ENCODE assay signal across 8 cellular contexts in the genomic region with DNA sequence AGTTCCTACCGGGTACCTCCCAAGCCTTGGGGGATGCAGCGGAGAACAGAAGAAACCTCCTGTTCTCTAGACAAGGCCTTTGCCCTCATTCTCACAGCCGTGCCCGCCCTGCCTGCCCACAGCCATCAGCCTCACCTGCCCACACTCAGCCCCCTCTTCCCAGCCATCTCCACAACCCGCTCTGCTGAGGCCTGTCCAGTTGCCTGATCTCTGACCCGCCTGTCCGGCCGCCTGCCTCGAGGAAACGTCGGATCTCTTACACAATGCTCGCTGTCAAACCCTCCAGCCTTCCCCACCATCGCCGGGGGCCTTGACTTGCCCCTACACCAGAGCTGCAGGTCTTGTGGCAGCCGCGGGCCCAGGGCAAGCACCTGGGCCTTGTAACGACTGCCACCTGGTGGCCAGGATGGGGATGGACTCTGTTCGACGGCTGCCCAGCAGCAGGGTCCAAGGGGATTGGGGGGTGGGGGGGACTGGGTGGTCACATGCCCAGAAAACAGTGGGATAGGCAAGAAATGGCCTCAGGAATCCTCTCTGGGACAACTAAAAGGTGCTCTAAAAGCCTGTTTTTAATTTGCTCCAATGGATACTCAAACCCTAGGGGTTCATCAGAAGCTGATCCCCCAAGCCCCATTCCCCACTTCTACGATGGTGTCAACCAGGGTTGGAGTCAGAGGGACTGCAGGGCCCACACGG. TPM values are rescaled to one million over a fixed set of nuclear protein-coding genes. Genes with fewer than 3 reads are reported as not detected.
DNase-seq lines count a peak whose midpoint lies in the region; ATAC-seq, FAIRE-seq and TF ChIP-seq lines count a peak whose summit lies in the region.

No MANE protein-coding gene starts in this region.

- no peaks in the 10 kb centered on the region for H3K27me3 ChIP-seq in bronchial epithelial cell (ENCODE audit: control insufficient read depth, insufficient read depth, low read length)
- no peaks in the 10 kb centered on the region for H3K27me3 ChIP-seq in left lung

- no peaks in the 10 kb centered on the region for H3K9me3 ChIP-seq in left lung

- H3K36me3 ChIP-seq in bronchial epithelial cell (ENCODE audit: control insufficient read depth, insufficient read depth, low read length) (no peaks in the 10 kb centered on the region), left lung (peaks cover 0 to 15% of the 10 kb centered on the region in 2 donors)

- H3K9me3 Mint-ChIP-seq in WTC11: no peaks in the 10 kb centered on the region

- intact Hi-C loops in left lung (cut with DNase I): no loop called here

- TF ChIP-seq CTCF in WTC11 (IDR thresholded peaks at IDR 0.05) (peak; percentile 80), bronchial epithelial cell (IDR thresholded peaks at IDR 0.05; ENCODE audit: insufficient read depth, low read length, severe bottlenecking) (peak; percentile 90), left lung (IDR thresholded peaks at IDR 0.05) (peak; percentile 71 to 85)

- H3K27ac Mint-ChIP-seq in WTC11: no peak overlapping the region

- FAIRE-seq in bronchial epithelial cell (lab: Jason Lieb, UNC): no peak

- no peak overlapping the region for H3K27ac ChIP-seq in left lung

- H3K4me1 ChIP-seq in left lung: peaks cover 3 to 10% of the 10 kb centered on the region in 2 donors

- no peaks in the 10 kb centered on the region for H3K27me3 Mint-ChIP-seq in WTC11 (ENCODE audit: low read depth)

- peaks cover 5% of the 10 kb centered on the region; the same call in 1 of the 2 replicates for H3K36me3 Mint-ChIP-seq in WTC11

- CTCF ChIA-PET in WTC11 (lab: Charles Lee): interaction anchor here (0.5 to 7.6 kb wide), 30 partner anchors 10 to 1405 kb away, joined by 3 to 97 read pairs (median 4); a partner anchor contains a TSS

- peak; percentile 45 to 64 (median 61) for DNase-seq in NCI-H1417 (lab: John Stamatoyannopoulos, UW)
- no peak for DNase-seq in NCI-H1417 treated with DMSO at 0.1 percent for 48 hours (lab: John Stamatoyannopoulos, UW)
- peak; percentile 19 for DNase-seq in NCI-H146 treated with DMSO at 0.1 percent for 48 hours (lab: John Stamatoyannopoulos, UW; ENCODE audit: unreplicated experiment)
- peak; percentile 86 for DNase-seq in WTC11 (ENCODE audit: low spot score)
- DNase-seq in bronchial epithelial cell (ENCODE audit: low read depth): peak; percentile 23
- DNase-seq in left lung: peak in 1 of 2 donors; percentile 90
- peak; percentile 37 to 55 (median 55) for DNase-seq in stimulated activated CD4-positive, alpha-beta T cell treated with anti-CD3 and anti-CD28 coated beads, TNF-alpha, amount 100 ng/mL, for 48 hours (ENCODE audit: low read depth in 3 of 3)

- ATAC-seq in WTC11 (peak; percentile 73), left lung (peak; percentile 78), GM19351 (IDR thresholded peaks at IDR 0.05; ENCODE audit: unreplicated experiment) (no peak)

- H3K4me3 Mint-ChIP-seq in WTC11: no peak overlapping the region

- H3K4me3 ChIP-seq in bronchial epithelial cell (ENCODE audit: low read depth, low read length): no peak overlapping the region
- H3K4me3 ChIP-seq in left lung: no peak overlapping the region

- POLR2A ChIA-PET in WTC11 (lab: Charles Lee): no interaction called here

- H3K4me1 Mint-ChIP-seq in WTC11: peaks cover 26% of the 10 kb centered on the region

TF ChIP-seq in WTC11, 78 proteins besides CTCF, POLR2A, EP300 and RAD21 (continues in another document):
- TF ChIP-seq, protein P1, sequence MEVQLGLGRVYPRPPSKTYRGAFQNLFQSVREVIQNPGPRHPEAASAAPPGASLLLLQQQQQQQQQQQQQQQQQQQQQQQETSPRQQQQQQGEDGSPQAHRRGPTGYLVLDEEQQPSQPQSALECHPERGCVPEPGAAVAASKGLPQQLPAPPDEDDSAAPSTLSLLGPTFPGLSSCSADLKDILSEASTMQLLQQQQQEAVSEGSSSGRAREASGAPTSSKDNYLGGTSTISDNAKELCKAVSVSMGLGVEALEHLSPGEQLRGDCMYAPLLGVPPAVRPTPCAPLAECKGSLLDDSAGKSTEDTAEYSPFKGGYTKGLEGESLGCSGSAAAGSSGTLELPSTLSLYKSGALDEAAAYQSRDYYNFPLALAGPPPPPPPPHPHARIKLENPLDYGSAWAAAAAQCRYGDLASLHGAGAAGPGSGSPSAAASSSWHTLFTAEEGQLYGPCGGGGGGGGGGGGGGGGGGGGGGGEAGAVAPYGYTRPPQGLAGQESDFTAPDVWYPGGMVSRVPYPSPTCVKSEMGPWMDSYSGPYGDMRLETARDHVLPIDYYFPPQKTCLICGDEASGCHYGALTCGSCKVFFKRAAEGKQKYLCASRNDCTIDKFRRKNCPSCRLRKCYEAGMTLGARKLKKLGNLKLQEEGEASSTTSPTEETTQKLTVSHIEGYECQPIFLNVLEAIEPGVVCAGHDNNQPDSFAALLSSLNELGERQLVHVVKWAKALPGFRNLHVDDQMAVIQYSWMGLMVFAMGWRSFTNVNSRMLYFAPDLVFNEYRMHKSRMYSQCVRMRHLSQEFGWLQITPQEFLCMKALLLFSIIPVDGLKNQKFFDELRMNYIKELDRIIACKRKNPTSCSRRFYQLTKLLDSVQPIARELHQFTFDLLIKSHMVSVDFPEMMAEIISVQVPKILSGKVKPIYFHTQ (CRISPR knock-in tag; IDR thresholded peaks at IDR 0.05): no peak
- TF ChIP-seq ZNF263 (CRISPR knock-in tag; IDR thresholded peaks at IDR 0.05; ENCODE audit: low read depth): no peak
- TF ChIP-seq ZNF423 (CRISPR knock-in tag; IDR thresholded peaks at IDR 0.05): no peak
- no peak for TF ChIP-seq SMAD4 (CRISPR knock-in tag; IDR thresholded peaks at IDR 0.05)
- TF ChIP-seq ZNF416 (CRISPR knock-in tag; IDR thresholded peaks at IDR 0.05): no peak
- TF ChIP-seq, protein P2, sequence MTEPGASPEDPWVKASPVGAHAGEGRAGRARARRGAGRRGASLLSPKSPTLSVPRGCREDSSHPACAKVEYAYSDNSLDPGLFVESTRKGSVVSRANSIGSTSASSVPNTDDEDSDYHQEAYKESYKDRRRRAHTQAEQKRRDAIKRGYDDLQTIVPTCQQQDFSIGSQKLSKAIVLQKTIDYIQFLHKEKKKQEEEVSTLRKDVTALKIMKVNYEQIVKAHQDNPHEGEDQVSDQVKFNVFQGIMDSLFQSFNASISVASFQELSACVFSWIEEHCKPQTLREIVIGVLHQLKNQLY (CRISPR knock-in tag; IDR thresholded peaks at IDR 0.05): no peak
- no peak for TF ChIP-seq FOXP1 (CRISPR knock-in tag; IDR thresholded peaks at IDR 0.05; ENCODE audit: borderline replicate concordance)
- no peak for TF ChIP-seq IRF2 (CRISPR knock-in tag; IDR thresholded peaks at IDR 0.05; ENCODE audit: borderline replicate concordance, low read depth)
- TF ChIP-seq, protein P3, sequence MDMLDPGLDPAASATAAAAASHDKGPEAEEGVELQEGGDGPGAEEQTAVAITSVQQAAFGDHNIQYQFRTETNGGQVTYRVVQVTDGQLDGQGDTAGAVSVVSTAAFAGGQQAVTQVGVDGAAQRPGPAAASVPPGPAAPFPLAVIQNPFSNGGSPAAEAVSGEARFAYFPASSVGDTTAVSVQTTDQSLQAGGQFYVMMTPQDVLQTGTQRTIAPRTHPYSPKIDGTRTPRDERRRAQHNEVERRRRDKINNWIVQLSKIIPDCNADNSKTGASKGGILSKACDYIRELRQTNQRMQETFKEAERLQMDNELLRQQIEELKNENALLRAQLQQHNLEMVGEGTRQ (CRISPR knock-in tag; IDR thresholded peaks at IDR 0.05): peak; percentile 73
- TF ChIP-seq ZNF232 (CRISPR knock-in tag; IDR thresholded peaks at IDR 0.05): no peak
- TF ChIP-seq, protein P4, sequence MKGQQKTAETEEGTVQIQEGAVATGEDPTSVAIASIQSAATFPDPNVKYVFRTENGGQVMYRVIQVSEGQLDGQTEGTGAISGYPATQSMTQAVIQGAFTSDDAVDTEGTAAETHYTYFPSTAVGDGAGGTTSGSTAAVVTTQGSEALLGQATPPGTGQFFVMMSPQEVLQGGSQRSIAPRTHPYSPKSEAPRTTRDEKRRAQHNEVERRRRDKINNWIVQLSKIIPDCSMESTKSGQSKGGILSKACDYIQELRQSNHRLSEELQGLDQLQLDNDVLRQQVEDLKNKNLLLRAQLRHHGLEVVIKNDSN (CRISPR knock-in tag; IDR thresholded peaks at IDR 0.05): peak; percentile 60; the same call in 1 of the 2 replicates
- no peak for TF ChIP-seq JUN (CRISPR knock-in tag; IDR thresholded peaks at IDR 0.05)
- TF ChIP-seq TCF7 (CRISPR knock-in tag; IDR thresholded peaks at IDR 0.05; ENCODE audit: low read depth): no peak
- no peak for TF ChIP-seq NR2C2 (CRISPR knock-in tag; IDR thresholded peaks at IDR 0.05)
- TF ChIP-seq, protein P5, sequence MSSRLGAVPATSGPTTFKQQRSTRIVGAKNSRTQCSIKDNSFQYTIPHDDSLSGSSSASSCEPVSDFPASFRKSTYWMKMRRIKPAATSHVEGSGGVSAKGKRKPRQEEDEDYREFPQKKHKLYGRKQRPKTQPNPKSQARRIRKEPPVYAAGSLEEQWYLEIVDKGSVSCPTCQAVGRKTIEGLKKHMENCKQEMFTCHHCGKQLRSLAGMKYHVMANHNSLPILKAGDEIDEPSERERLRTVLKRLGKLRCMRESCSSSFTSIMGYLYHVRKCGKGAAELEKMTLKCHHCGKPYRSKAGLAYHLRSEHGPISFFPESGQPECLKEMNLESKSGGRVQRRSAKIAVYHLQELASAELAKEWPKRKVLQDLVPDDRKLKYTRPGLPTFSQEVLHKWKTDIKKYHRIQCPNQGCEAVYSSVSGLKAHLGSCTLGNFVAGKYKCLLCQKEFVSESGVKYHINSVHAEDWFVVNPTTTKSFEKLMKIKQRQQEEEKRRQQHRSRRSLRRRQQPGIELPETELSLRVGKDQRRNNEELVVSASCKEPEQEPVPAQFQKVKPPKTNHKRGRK (CRISPR knock-in tag; IDR thresholded peaks at IDR 0.05; ENCODE audit: borderline replicate concordance): no peak
- TF ChIP-seq, protein P6, sequence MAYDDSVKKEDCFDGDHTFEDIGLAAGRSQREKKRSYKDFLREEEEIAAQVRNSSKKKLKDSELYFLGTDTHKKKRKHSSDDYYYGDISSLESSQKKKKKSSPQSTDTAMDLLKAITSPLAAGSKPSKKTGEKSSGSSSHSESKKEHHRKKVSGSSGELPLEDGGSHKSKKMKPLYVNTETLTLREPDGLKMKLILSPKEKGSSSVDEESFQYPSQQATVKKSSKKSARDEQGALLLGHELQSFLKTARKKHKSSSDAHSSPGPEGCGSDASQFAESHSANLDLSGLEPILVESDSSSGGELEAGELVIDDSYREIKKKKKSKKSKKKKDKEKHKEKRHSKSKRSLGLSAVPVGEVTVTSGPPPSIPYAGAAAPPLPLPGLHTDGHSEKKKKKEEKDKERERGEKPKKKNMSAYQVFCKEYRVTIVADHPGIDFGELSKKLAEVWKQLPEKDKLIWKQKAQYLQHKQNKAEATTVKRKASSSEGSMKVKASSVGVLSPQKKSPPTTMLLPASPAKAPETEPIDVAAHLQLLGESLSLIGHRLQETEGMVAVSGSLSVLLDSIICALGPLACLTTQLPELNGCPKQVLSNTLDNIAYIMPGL (CRISPR knock-in tag; IDR thresholded peaks at IDR 0.05): 0 out of 2 replicates have a peak, but pooled peaks have one; percentile 38

RNA-seq across cellular contexts. Expression of a gene that starts 31.0 kb away (rescaled TPM):
- total RNA-seq in WTC11 (2021): 2.0 to 2.3 TPM (median 2.3 TPM) in 3 replicates
- 0.26 TPM in 2 replicates for total RNA-seq in bronchial epithelial cell
- total RNA-seq in left lung: 1 to 10 TPM; 1.4 TPM
